Comparison of ENCODE assay signal across 8 cellular contexts in the genomic region with DNA sequence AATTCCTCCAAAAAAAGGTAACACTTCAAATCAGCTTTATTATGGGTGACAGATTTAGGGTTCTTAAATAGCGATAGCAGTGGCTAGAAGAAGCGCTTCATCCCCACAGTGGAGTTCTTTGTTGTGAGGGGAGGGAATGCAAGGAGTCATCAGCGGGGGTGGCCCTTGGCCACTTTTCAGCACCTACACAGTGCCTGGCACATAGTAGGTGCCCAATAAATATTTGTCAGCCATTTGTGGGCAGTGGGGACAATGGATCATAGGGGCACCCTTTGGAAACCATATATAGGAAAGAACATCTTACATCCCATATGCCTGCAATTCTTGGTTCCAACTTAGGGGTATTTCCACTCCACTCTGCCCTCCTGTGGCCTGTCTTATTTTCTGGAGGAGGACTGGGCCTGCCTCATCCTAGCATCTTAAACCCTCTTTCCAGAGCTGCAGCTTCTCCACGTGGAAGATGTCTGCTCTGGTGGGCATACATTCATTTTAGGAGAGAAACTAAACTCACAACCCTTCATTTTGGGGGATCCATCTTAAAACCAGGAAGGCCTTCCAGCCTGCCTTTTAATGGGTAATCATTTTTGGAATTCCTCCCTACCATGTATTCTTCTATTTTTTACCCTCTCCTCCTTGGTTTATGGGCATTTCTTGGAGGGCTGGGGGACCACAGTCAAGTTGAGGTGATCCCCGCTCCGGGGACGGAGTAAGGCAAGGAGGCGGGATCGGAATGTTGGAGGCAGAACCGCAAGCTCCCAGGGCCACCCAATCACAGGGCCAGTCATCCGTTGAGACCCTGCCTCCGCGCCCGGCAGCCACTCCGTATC. TPM values are rescaled to one million over a fixed set of nuclear protein-coding genes. Genes with fewer than 3 reads are reported as not detected.
DNase-seq lines count a peak whose midpoint lies in the region; ATAC-seq and TF ChIP-seq lines count a peak whose summit lies in the region.

No MANE protein-coding gene starts in this region.

- TF ChIP-seq POLR2A in spleen (IDR thresholded peaks at IDR 0.05) = peak in 2 of 3 donors; percentile 37 to 66

- intact Hi-C loops in CD4-positive, alpha-beta T cell (cut with DNase I, micrococcal nuclease) = loop anchor here (1.0 to 10.0 kb wide), 12 partner anchors 17 to 1980 kb away; a partner anchor contains a TSS
- intact Hi-C loops in spleen (cut with DNase I; ENCODE audit: low total_unique reads) = loop anchor here (10.0 kb wide), 1 partner anchor 70 kb away; a partner anchor contains a TSS

- peak; percentile 4 for ATAC-seq in CD4-positive, alpha-beta T cell (ENCODE audit: poor library complexity)
- peak; percentile 53 for ATAC-seq in GM18861 (IDR thresholded peaks at IDR 0.05; ENCODE audit: unreplicated experiment)
- ATAC-seq in activated naive CD8-positive, alpha-beta T cell treated with anti-CD3 and anti-CD28 coated beads, Interleukin-2, amount 50 U/mL, for 24 hours = no peak
- ATAC-seq in GM21381 (IDR thresholded peaks at IDR 0.05; ENCODE audit: unreplicated experiment) = no peak

- H3K27me3 Mint-ChIP-seq in CD4-positive, alpha-beta T cell = no peaks in the 10 kb centered on the region
- no peaks in the 10 kb centered on the region for H3K27me3 Mint-ChIP-seq in activated naive CD8-positive, alpha-beta T cell treated with anti-CD3 and anti-CD28 coated beads, Interleukin-2, amount 50 U/mL, for 24 hours

- H3K27me3 ChIP-seq in CD4-positive, alpha-beta T cell (ENCODE audit: control insufficient read depth, insufficient read depth, low read length) = no peaks in the 10 kb centered on the region
- no peaks in the 10 kb centered on the region for H3K27me3 ChIP-seq in iPS-15b (ENCODE audit: control insufficient read depth, insufficient read depth, low read length)
- H3K27me3 ChIP-seq in spleen (replicated peaks in 1 of 7) = no peaks in the 10 kb centered on the region

- no peak for DNase-seq in CD4-positive, alpha-beta T cell
- DNase-seq in NCI-H345 (lab: John Stamatoyannopoulos, UW) (peak; percentile 46), spleen (no peak), NCI-H187 treated with DMSO at 0.1 percent for 48 hours (lab: John Stamatoyannopoulos, UW) (no peak)
- peak; percentile 41 for DNase-seq in activated naive CD8-positive, alpha-beta T cell treated with anti-CD3 and anti-CD28 coated beads, Interleukin-2, amount 50 U/mL, for 24 hours

- H3K4me1 ChIP-seq in iPS-15b (ENCODE audit: control insufficient read depth, insufficient read depth, low read length) (peaks cover 13% of the 10 kb centered on the region), spleen (peaks cover 39 to 67% (median 64%) of the 10 kb centered on the region in 6 donors)

- peak overlapping the region; percentile 99 for H3K4me3 Mint-ChIP-seq in CD4-positive, alpha-beta T cell
- H3K4me3 Mint-ChIP-seq in activated naive CD8-positive, alpha-beta T cell treated with anti-CD3 and anti-CD28 coated beads, Interleukin-2, amount 50 U/mL, for 24 hours = peak overlapping the region; percentile 93

- H3K9me3 Mint-ChIP-seq in CD4-positive, alpha-beta T cell = no peaks in the 10 kb centered on the region
- no peaks in the 10 kb centered on the region for H3K9me3 Mint-ChIP-seq in activated naive CD8-positive, alpha-beta T cell treated with anti-CD3 and anti-CD28 coated beads, Interleukin-2, amount 50 U/mL, for 24 hours

- peak overlapping the region; percentile 87 for H3K4me3 ChIP-seq in iPS-15b (ENCODE audit: low read depth, low read length)
- peak overlapping the region; percentile 20 to 89 (median 48) for H3K4me3 ChIP-seq in spleen

- 16 to 18% (median 18%) methylated on average over 15 of the region's 15 CpGs for WGBS in spleen, 5 donors

- H3K27ac Mint-ChIP-seq in CD4-positive, alpha-beta T cell = peak overlapping the region; percentile 96
- H3K27ac Mint-ChIP-seq in activated naive CD8-positive, alpha-beta T cell treated with anti-CD3 and anti-CD28 coated beads, Interleukin-2, amount 50 U/mL, for 24 hours = peak overlapping the region; percentile 93

- H3K9me3 ChIP-seq in CD4-positive, alpha-beta T cell (ENCODE audit: control insufficient read depth, low read length) = no peaks in the 10 kb centered on the region
- H3K9me3 ChIP-seq in iPS-15b (ENCODE audit: control insufficient read depth, insufficient read depth, low read length) (no peaks in the 10 kb centered on the region), spleen (no peaks in the 10 kb centered on the region)

- POLR2A ChIA-PET in CD4-positive, alpha-beta T cell (lab: Charles Lee) = interaction anchor here (0.6 to 12.1 kb wide), 23 partner anchors 9 to 1580 kb away, joined by 3 to 242 read pairs (median 4); a partner anchor contains a TSS

- CTCF ChIA-PET in CD4-positive, alpha-beta T cell (lab: Charles Lee) = interaction anchor here (0.6 to 1.8 kb wide), 10 partner anchors 13 to 76 kb away, joined by 3 to 14 read pairs (median 5); a partner anchor contains a TSS

- H3K36me3 ChIP-seq in iPS-15b (ENCODE audit: control insufficient read depth, insufficient read depth, low read length) (no peaks in the 10 kb centered on the region), spleen (peaks cover 0 to 8% (median 0%) of the 10 kb centered on the region in 6 donors)

- TF ChIP-seq CTCF in CD4-positive, alpha-beta T cell (IDR thresholded peaks at IDR 0.05) = peak; percentile 44
- peak in 1 of 11 experiments; percentile 36 for TF ChIP-seq CTCF in spleen (IDR thresholded peaks at IDR 0.05 in 8 of 11, conservative IDR thresholded peaks at IDR 0.05 in 3 of 11)

- peak overlapping the region; percentile 87 for H3K27ac ChIP-seq in CD4-positive, alpha-beta T cell (ENCODE audit: low read depth, low read length)
- peak overlapping the region; percentile 98 to 100 (median 100) for H3K27ac ChIP-seq in spleen

- peak overlapping the region; percentile 94 for H3K9ac ChIP-seq in iPS-15b (ENCODE audit: low read depth, low read length)

- peaks cover 48% of the 10 kb centered on the region for H3K4me1 Mint-ChIP-seq in CD4-positive, alpha-beta T cell (ENCODE audit: low read depth)
- peaks cover 49% of the 10 kb centered on the region for H3K4me1 Mint-ChIP-seq in activated naive CD8-positive, alpha-beta T cell treated with anti-CD3 and anti-CD28 coated beads, Interleukin-2, amount 50 U/mL, for 24 hours

- H3K36me3 Mint-ChIP-seq in CD4-positive, alpha-beta T cell (ENCODE audit: low read depth) = peaks cover 36% of the 10 kb centered on the region
- H3K36me3 Mint-ChIP-seq in activated naive CD8-positive, alpha-beta T cell treated with anti-CD3 and anti-CD28 coated beads, Interleukin-2, amount 50 U/mL, for 24 hours (ENCODE audit: low read depth) = peaks cover 1% of the 10 kb centered on the region

RNA-seq across cellular contexts. Expression of a gene that starts 2.6 kb away (rescaled TPM):
- total RNA-seq in CD4-positive, alpha-beta T cell = 100 to 1,000 TPM; 190 to 202 TPM
- 100 to 1,000 TPM; 140 to 215 (median 187) TPM for total RNA-seq in spleen
- polyA plus RNA-seq in spleen = 100 to 1,000 TPM; 202 to 263 (median 233) TPM

RNA-seq across cellular contexts. Expression of a gene that starts 5.0 kb away (rescaled TPM):
- total RNA-seq in CD4-positive, alpha-beta T cell = 10 to 100 TPM; 62.0 to 65.6 TPM
- 100 to 1,000 TPM in 4 of 7 donors, 10 to 100 TPM in 3; 77.6 to 160 (median 130) TPM for total RNA-seq in spleen
- 10 to 100 TPM; 29.6 to 85.2 (median 41.2) TPM for polyA plus RNA-seq in spleen

RNA-seq across cellular contexts. Expression of a gene that starts 11.0 kb away (rescaled TPM):
- total RNA-seq in CD4-positive, alpha-beta T cell = 10 to 100 TPM; 23.5 to 27.0 TPM
- 10 to 100 TPM in 6 of 7 donors, 1 to 10 TPM in 1; 7.4 to 32.9 (median 21.3) TPM for total RNA-seq in spleen
- 10 to 100 TPM; 24.1 to 50.9 (median 38.0) TPM for polyA plus RNA-seq in spleen

RNA-seq across cellular contexts. Expression of a gene that starts 16.8 kb away (rescaled TPM):
- total RNA-seq in CD4-positive, alpha-beta T cell = 1 to 10 TPM; 9.6 to 9.9 TPM
- 10 to 100 TPM; 36.0 to 70.3 (median 46.0) TPM for total RNA-seq in spleen
- polyA plus RNA-seq in spleen = 10 to 100 TPM; 52.2 to 77.8 (median 69.9) TPM

RNA-seq across cellular contexts. Expression of a gene that starts 19.2 kb away (rescaled TPM):
- total RNA-seq in CD4-positive, alpha-beta T cell = 10 to 100 TPM; 13.2 to 13.3 TPM
- total RNA-seq in spleen = 10 to 100 TPM; 27.9 to 39.7 (median 35.6) TPM
- polyA plus RNA-seq in spleen = 10 to 100 TPM; 13.6 to 23.3 (median 18.4) TPM

Comparison
In these comparisons a context has a peak if more than half of its experiments do, and no peak if none do; other contexts are left out.
1. ATAC-seq: peak in CD4-positive, alpha-beta T cell (single experiment) and GM18861 (single experiment); none in activated naive CD8-positive, alpha-beta T cell treated with anti-CD3 and anti-CD28 coated beads, Interleukin-2, amount 50 U/mL, for 24 hours (single experiment) and GM21381 (single experiment).
2. DNase-seq: peak in NCI-H345 (single experiment) and activated naive CD8-positive, alpha-beta T cell treated with anti-CD3 and anti-CD28 coated beads, Interleukin-2, amount 50 U/mL, for 24 hours (single experiment); none in CD4-positive, alpha-beta T cell (0 of 10), spleen (single experiment) and NCI-H187 treated with DMSO at 0.1 percent for 48 hours (single experiment).